Comparison of ENCODE assay signal across 1 cellular context in genomic region chr13:109309625-109310363, GRCh38.
TF ChIP-seq lines count a peak whose summit lies in the region.

No MANE protein-coding gene starts in this region.

TF ChIP-seq in HepG2, 621 proteins besides CTCF, POLR2A, EP300 and RAD21 (continued from another document and continues in another):
- TF ChIP-seq DPF2 (CRISPR knock-in tag; IDR thresholded peaks at IDR 0.05; ENCODE audit: borderline replicate concordance, low read depth) (0 out of 2 replicates have a peak, but pooled peaks have one; percentile 45), ZNF670 (CRISPR knock-in tag; IDR thresholded peaks at IDR 0.05; ENCODE audit: borderline replicate concordance) (peak; percentile 53; the same call in 1 of the 2 replicates), KAT8 (CRISPR knock-in tag; IDR thresholded peaks at IDR 0.05) (0 out of 2 replicates have a peak, but pooled peaks have one; percentile 24), HDAC2 (CRISPR knock-in tag; IDR thresholded peaks at IDR 0.05) (peak; percentile 51; the same call in 1 of the 2 replicates), ZNF292 (CRISPR knock-in tag; IDR thresholded peaks at IDR 0.05; ENCODE audit: borderline replicate concordance, low read depth) (peak; percentile 87), MLLT10 (CRISPR knock-in tag; IDR thresholded peaks at IDR 0.05) (no peak), CREM (IDR thresholded peaks at IDR 0.05) (peak; percentile 57; the same call in 1 of the 2 replicates), CREM (CRISPR knock-in tag; IDR thresholded peaks at IDR 0.05) (no peak), FOXA1 (IDR thresholded peaks at IDR 0.05) (no peak), FOXA1 (CRISPR knock-in tag; IDR thresholded peaks at IDR 0.05) (peak; percentile 67), RXRB (CRISPR knock-in tag; IDR thresholded peaks at IDR 0.05; ENCODE audit: borderline replicate concordance) (peak; percentile 68), ARNTL (CRISPR knock-in tag; IDR thresholded peaks at IDR 0.05) (0 out of 2 replicates have a peak, but pooled peaks have one; percentile 25), TRIM24 (CRISPR knock-in tag; IDR thresholded peaks at IDR 0.05) (no peak), RFXAP (CRISPR knock-in tag; IDR thresholded peaks at IDR 0.05; ENCODE audit: borderline replicate concordance) (no peak), ETS1 (CRISPR knock-in tag; IDR thresholded peaks at IDR 0.05) (no peak), HOXA3 (CRISPR knock-in tag; IDR thresholded peaks at IDR 0.05) (peak; percentile 78), TBP (CRISPR knock-in tag; IDR thresholded peaks at IDR 0.05) (no peak), CHD4 (IDR thresholded peaks at IDR 0.05; ENCODE audit: borderline replicate concordance, low read length) (no peak), FOXO1 (CRISPR knock-in tag; IDR thresholded peaks at IDR 0.05) (peak; percentile 82), LCORL (IDR thresholded peaks at IDR 0.05) (no peak), LCORL (CRISPR knock-in tag; IDR thresholded peaks at IDR 0.05) (0 out of 2 replicates have a peak, but pooled peaks have one; percentile 43), BCL6 (CRISPR knock-in tag; IDR thresholded peaks at IDR 0.05) (peak; percentile 37), ZFP36 (IDR thresholded peaks at IDR 0.05; ENCODE audit: borderline replicate concordance, low read depth, low read length, partially characterized antibody) (no peak), KIAA2018 (CRISPR knock-in tag; IDR thresholded peaks at IDR 0.05; ENCODE audit: borderline replicate concordance) (no peak), ATF7 (IDR thresholded peaks at IDR 0.05) (peak; percentile 100), ATF7 (CRISPR knock-in tag; IDR thresholded peaks at IDR 0.05) (peak; percentile 95), NONO (IDR thresholded peaks at IDR 0.05) (no peak), NONO (CRISPR knock-in tag; conservative IDR thresholded peaks at IDR 0.05) (peak; percentile 30; the same call in 1 of the 2 replicates), LBX2 (CRISPR knock-in tag; IDR thresholded peaks at IDR 0.05; ENCODE audit: borderline replicate concordance) (no peak), PITX1 (CRISPR knock-in tag; IDR thresholded peaks at IDR 0.05) (peak; percentile 58; the same call in 1 of the 2 replicates), FOSL2 (CRISPR knock-in tag; IDR thresholded peaks at IDR 0.05) (peak; percentile 79), SOX5 (CRISPR knock-in tag; IDR thresholded peaks at IDR 0.05; ENCODE audit: borderline replicate concordance) (peak; percentile 70)
- TF ChIP-seq, protein P1, sequence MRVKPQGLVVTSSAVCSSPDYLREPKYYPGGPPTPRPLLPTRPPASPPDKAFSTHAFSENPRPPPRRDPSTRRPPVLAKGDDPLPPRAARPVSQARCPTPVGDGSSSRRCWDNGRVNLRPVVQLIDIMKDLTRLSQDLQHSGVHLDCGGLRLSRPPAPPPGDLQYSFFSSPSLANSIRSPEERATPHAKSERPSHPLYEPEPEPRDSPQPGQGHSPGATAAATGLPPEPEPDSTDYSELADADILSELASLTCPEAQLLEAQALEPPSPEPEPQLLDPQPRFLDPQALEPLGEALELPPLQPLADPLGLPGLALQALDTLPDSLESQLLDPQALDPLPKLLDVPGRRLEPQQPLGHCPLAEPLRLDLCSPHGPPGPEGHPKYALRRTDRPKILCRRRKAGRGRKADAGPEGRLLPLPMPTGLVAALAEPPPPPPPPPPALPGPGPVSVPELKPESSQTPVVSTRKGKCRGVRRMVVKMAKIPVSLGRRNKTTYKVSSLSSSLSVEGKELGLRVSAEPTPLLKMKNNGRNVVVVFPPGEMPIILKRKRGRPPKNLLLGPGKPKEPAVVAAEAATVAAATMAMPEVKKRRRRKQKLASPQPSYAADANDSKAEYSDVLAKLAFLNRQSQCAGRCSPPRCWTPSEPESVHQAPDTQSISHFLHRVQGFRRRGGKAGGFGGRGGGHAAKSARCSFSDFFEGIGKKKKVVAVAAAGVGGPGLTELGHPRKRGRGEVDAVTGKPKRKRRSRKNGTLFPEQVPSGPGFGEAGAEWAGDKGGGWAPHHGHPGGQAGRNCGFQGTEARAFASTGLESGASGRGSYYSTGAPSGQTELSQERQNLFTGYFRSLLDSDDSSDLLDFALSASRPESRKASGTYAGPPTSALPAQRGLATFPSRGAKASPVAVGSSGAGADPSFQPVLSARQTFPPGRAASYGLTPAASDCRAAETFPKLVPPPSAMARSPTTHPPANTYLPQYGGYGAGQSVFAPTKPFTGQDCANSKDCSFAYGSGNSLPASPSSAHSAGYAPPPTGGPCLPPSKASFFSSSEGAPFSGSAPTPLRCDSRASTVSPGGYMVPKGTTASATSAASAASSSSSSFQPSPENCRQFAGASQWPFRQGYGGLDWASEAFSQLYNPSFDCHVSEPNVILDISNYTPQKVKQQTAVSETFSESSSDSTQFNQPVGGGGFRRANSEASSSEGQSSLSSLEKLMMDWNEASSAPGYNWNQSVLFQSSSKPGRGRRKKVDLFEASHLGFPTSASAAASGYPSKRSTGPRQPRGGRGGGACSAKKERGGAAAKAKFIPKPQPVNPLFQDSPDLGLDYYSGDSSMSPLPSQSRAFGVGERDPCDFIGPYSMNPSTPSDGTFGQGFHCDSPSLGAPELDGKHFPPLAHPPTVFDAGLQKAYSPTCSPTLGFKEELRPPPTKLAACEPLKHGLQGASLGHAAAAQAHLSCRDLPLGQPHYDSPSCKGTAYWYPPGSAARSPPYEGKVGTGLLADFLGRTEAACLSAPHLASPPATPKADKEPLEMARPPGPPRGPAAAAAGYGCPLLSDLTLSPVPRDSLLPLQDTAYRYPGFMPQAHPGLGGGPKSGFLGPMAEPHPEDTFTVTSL (CRISPR knock-in tag; IDR thresholded peaks at IDR 0.05; ENCODE audit: borderline replicate concordance), result peak; percentile 89; the same call in 1 of the 2 replicates
- TF ChIP-seq, protein P2, sequence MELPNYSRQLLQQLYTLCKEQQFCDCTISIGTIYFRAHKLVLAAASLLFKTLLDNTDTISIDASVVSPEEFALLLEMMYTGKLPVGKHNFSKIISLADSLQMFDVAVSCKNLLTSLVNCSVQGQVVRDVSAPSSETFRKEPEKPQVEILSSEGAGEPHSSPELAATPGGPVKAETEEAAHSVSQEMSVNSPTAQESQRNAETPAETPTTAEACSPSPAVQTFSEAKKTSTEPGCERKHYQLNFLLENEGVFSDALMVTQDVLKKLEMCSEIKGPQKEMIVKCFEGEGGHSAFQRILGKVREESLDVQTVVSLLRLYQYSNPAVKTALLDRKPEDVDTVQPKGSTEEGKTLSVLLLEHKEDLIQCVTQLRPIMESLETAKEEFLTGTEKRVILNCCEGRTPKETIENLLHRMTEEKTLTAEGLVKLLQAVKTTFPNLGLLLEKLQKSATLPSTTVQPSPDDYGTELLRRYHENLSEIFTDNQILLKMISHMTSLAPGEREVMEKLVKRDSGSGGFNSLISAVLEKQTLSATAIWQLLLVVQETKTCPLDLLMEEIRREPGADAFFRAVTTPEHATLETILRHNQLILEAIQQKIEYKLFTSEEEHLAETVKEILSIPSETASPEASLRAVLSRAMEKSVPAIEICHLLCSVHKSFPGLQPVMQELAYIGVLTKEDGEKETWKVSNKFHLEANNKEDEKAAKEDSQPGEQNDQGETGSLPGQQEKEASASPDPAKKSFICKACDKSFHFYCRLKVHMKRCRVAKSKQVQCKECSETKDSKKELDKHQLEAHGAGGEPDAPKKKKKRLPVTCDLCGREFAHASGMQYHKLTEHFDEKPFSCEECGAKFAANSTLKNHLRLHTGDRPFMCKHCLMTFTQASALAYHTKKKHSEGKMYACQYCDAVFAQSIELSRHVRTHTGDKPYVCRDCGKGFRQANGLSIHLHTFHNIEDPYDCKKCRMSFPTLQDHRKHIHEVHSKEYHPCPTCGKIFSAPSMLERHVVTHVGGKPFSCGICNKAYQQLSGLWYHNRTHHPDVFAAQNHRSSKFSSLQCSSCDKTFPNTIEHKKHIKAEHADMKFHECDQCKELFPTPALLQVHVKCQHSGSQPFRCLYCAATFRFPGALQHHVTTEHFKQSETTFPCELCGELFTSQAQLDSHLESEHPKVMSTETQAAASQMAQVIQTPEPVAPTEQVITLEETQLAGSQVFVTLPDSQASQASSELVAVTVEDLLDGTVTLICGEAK (IDR thresholded peaks at IDR 0.05), result no peak
- TF ChIP-seq, protein P2 (CRISPR knock-in tag; IDR thresholded peaks at IDR 0.05), result 0 out of 2 replicates have a peak, but pooled peaks have one; percentile 29
